10 cellular contexts compared by ENCODE assay signal in the genomic region with DNA sequence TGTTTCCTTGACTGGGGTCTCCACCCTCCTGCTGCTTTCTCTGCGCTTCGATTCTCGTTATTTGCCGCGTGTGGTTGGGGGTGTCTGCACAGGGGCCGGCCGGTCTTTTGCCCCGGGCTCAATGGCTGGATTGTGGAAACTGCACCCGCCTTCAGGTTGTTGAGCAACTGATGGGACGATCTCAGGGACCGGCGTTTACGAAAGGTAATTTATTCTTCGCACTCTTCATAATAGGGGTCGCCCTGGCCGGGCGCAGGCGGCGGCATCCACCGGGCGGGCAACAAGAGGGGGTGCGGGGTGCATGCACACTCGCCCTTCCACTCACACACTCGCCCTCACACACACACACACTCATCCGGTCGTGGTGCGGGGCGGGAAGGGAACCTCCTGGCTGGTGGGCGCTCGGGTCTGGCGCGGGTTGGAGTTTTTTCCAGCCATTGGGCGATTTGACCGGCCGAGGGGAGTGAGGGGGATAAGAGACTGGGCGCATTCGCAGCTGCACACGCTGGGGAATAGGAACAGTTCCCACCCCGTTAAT. TPM values are rescaled to one million over a fixed set of nuclear protein-coding genes. Genes with fewer than 3 reads are reported as not detected.
DNase-seq lines count a peak whose midpoint lies in the region; ATAC-seq, FAIRE-seq and TF ChIP-seq lines count a peak whose summit lies in the region.
"Had no signal": no experiment of that assay in that cellular context is flagged by ENCODE, and none has a peak within 500 bp of the region (broad histone marks: within the 10 kb centered on the region; RNA-seq: fewer than 3 reads in every experiment).

No MANE protein-coding gene starts in this region.

- TF ChIP-seq CTCF in bronchial epithelial cell (IDR thresholded peaks at IDR 0.05; ENCODE audit: insufficient read depth, low read length, severe bottlenecking) (no peak), kidney (IDR thresholded peaks at IDR 0.05; ENCODE audit: borderline replicate concordance, extremely low read depth, insufficient read depth) (no peak)

- H3K9me3 ChIP-seq in kidney (ENCODE audit: control insufficient read depth in 1 of 2, low read length in 2 of 2), result no peaks in the 10 kb centered on the region

- no peak overlapping the region for H3K9ac ChIP-seq in kidney (ENCODE audit: low read length in 2 of 2)

- DNase-seq in DMS 273 (lab: John Stamatoyannopoulos, UW; ENCODE audit: unreplicated experiment) (peak; percentile 55), DMS 273 treated with DMSO at 0.1 percent for 48 hours (lab: John Stamatoyannopoulos, UW) (no peak), bronchial epithelial cell (ENCODE audit: low read depth) (no peak), kidney (no peak), posterior vena cava (ENCODE audit: low spot score) (no peak)
- DNase-seq in activated CD4-positive, CD25-positive, alpha-beta regulatory T cell treated with anti-CD3 and anti-CD28 coated beads, Interleukin-2, amount 50 U/mL, for 72 hours, result no peak
- DNase-seq: 8988T, SIG-M5 had no signal

- intact Hi-C loops in kidney (cut with DNase I) (no loop called here), posterior vena cava (cut with DNase I) (no loop called here)

- peaks cover 20% of the 10 kb centered on the region for H3K27me3 ChIP-seq in bronchial epithelial cell (ENCODE audit: control insufficient read depth, insufficient read depth, low read length)

- H3K4me3 ChIP-seq in bronchial epithelial cell (ENCODE audit: low read depth, low read length) (peak overlapping the region; percentile 35), kidney (ENCODE audit: low read length in 2 of 2) (peak overlapping the region; percentile 25 to 54)

- no peak for ATAC-seq in GM21786 (IDR thresholded peaks at IDR 0.05; ENCODE audit: unreplicated experiment)

- H3K27ac ChIP-seq in kidney (ENCODE audit: low read depth in 2 of 2, low read length in 2 of 2) (no peak overlapping the region), temporal lobe (ENCODE audit: low read depth, low read length) (peak overlapping the region; percentile 78)

- peaks cover 0 to 7% of the 10 kb centered on the region in 2 donors for H3K4me1 ChIP-seq in kidney (ENCODE audit: control insufficient read depth in 1 of 2, insufficient read depth in 1 of 2, low read depth in 1 of 2, low read length in 2 of 2)

- FAIRE-seq in bronchial epithelial cell (lab: Jason Lieb, UNC) (no peak), kidney (lab: Jason Lieb, UNC) (no peak)

- H3K36me3 ChIP-seq in bronchial epithelial cell (ENCODE audit: control insufficient read depth, insufficient read depth, low read length), result no peaks in the 10 kb centered on the region
- no peaks in the 10 kb centered on the region for H3K36me3 ChIP-seq in kidney (ENCODE audit: control insufficient read depth in 1 of 2, insufficient read depth in 2 of 2, low read length in 2 of 2)

RNA-seq across cellular contexts. Expression of a gene that starts 1.5 kb away (rescaled TPM):
- total RNA-seq in bronchial epithelial cell (under 0.01 and 0.13 TPM in 2 replicates), kidney (8.9 TPM), temporal lobe (226 TPM), posterior vena cava (10 to 100 TPM; 48.0 to 54.3 TPM)
- polyA plus RNA-seq in kidney (ENCODE audit: insufficient read depth, low read depth, low replicate concordance), result 1.3 TPM
